Comparison of ENCODE assay signal across 9 cellular contexts in genomic region chr22:35622132-35622913, GRCh38. TPM values are rescaled to one million over a fixed set of nuclear protein-coding genes. Genes with fewer than 3 reads are reported as not detected.
DNase-seq lines count a peak whose midpoint lies in the region; ATAC-seq and TF ChIP-seq lines count a peak whose summit lies in the region.
"Had no signal": no experiment of that assay in that cellular context is flagged by ENCODE, and none has a peak within 500 bp of the region (broad histone marks: within the 10 kb centered on the region; RNA-seq: fewer than 3 reads in every experiment).

No MANE protein-coding gene starts in this region.

- ATAC-seq in Right ventricle myocardium inferior = peak; percentile 58
- ATAC-seq in lower lobe of right lung = peak in 1 of 2 donors; percentile 12
- no peak for ATAC-seq in stimulated activated naive B cell treated with anti-CD40 and anti-IgM and Interleukin-4, amounts not matched to agents 10 μg/mL and 1 μg/mL and 100 μg/mL, for 72 hours (replicated peaks)

- no peak overlapping the region for H3K27ac Mint-ChIP-seq in stimulated activated naive B cell treated with anti-CD40 and anti-IgM and Interleukin-4, amounts not matched to agents 10 μg/mL and 1 μg/mL and 100 μg/mL, for 72 hours

- DNase-seq in Right ventricle myocardium inferior (ENCODE audit: missing footprints) = peak; percentile 83
- no peak for DNase-seq in cardiac septum (ENCODE audit: low spot score)
- peak; percentile 60 for DNase-seq in lower lobe of right lung
- no peak for DNase-seq in dedifferentiated amniotic fluid mesenchymal stem cell (ENCODE audit: extremely low spot score)
- no peak for DNase-seq in stimulated activated naive B cell treated with anti-CD40 and anti-IgM and Interleukin-4, amounts not matched to agents 10 μg/mL and 1 μg/mL and 100 μg/mL, for 72 hours
- DNase-seq in erythroblast (lab: John Stamatoyannopoulos, UW) = no peak
- no peak for DNase-seq in GM19240 (ENCODE audit: insufficient read length, low spot score)
- DNase-seq: foreskin keratinocyte had no signal

- intact Hi-C loops in Right ventricle myocardium inferior (cut with DNase I) = loop anchor here (2.0 to 10.0 kb wide), 2 partner anchors 36 to 402 kb away; partner anchors contain the start of gene RBFOX2
- intact Hi-C loops in cardiac septum (cut with DNase I) = loop anchor here (1.0 kb wide), 1 partner anchor 35 kb away; no protein-coding TSS in a partner anchor
- intact Hi-C loops in lower lobe of right lung (cut with DNase I) = loop anchor here (10.0 kb wide), 1 partner anchor 292 kb away; no protein-coding TSS in a partner anchor

- H3K9me3 ChIP-seq in lower lobe of right lung = no peaks in the 10 kb centered on the region

- H3K27ac ChIP-seq in VCaP (peak overlapping the region; percentile 96), lower lobe of right lung (no peak overlapping the region)
- H3K27ac ChIP-seq: foreskin keratinocyte had no signal

- H3K4me1 ChIP-seq in lower lobe of right lung = peaks cover 6% of the 10 kb centered on the region
- H3K4me1 ChIP-seq: foreskin keratinocyte had no signal

- peaks cover 46% of the 10 kb centered on the region in 2 donors for H3K27me3 Mint-ChIP-seq in stimulated activated naive B cell treated with anti-CD40 and anti-IgM and Interleukin-4, amounts not matched to agents 10 μg/mL and 1 μg/mL and 100 μg/mL, for 72 hours

- H3K9me3 Mint-ChIP-seq in stimulated activated naive B cell treated with anti-CD40 and anti-IgM and Interleukin-4, amounts not matched to agents 10 μg/mL and 1 μg/mL and 100 μg/mL, for 72 hours = no peaks in the 10 kb centered on the region

- no peak overlapping the region for H3K4me3 Mint-ChIP-seq in stimulated activated naive B cell treated with anti-CD40 and anti-IgM and Interleukin-4, amounts not matched to agents 10 μg/mL and 1 μg/mL and 100 μg/mL, for 72 hours

- no peak overlapping the region for H3K4me3 ChIP-seq in lower lobe of right lung

- no peaks in the 10 kb centered on the region for H3K36me3 Mint-ChIP-seq in stimulated activated naive B cell treated with anti-CD40 and anti-IgM and Interleukin-4, amounts not matched to agents 10 μg/mL and 1 μg/mL and 100 μg/mL, for 72 hours

- H3K36me3 ChIP-seq in lower lobe of right lung = no peaks in the 10 kb centered on the region

- TF ChIP-seq POLR2A in erythroblast (IDR thresholded peaks at IDR 0.05; ENCODE audit: low read length) = no peak

- peaks cover 12 to 20% of the 10 kb centered on the region in 2 donors for H3K4me1 Mint-ChIP-seq in stimulated activated naive B cell treated with anti-CD40 and anti-IgM and Interleukin-4, amounts not matched to agents 10 μg/mL and 1 μg/mL and 100 μg/mL, for 72 hours

- H3K27me3 ChIP-seq in lower lobe of right lung (ENCODE audit: low read depth) = no peaks in the 10 kb centered on the region

- TF ChIP-seq CTCF in VCaP (conservative IDR thresholded peaks at IDR 0.05) = no peak
- no peak for TF ChIP-seq CTCF in lower lobe of right lung (IDR thresholded peaks at IDR 0.05)

RNA-seq across cellular contexts. Expression of gene MB, which starts 5.2 kb away (rescaled TPM):
- total RNA-seq in Right ventricle myocardium inferior (17,829 TPM), cardiac septum (7,641 TPM), lower lobe of right lung (0.86 TPM)
- total RNA-seq: foreskin keratinocyte had no signal

RNA-seq across cellular contexts. Expression of gene APOL6, which starts 25.9 kb away (rescaled TPM):
- total RNA-seq in Right ventricle myocardium inferior = 6.6 TPM
- 5.7 TPM for total RNA-seq in cardiac septum
- 53.8 TPM for total RNA-seq in lower lobe of right lung

Comparison
In these comparisons a context has a peak if more than half of its experiments do, and no peak if none do; other contexts are left out.
1. DNase-seq: peak in Right ventricle myocardium inferior (single experiment) and lower lobe of right lung (single experiment); none in cardiac septum (single experiment), dedifferentiated amniotic fluid mesenchymal stem cell (single experiment), stimulated activated naive B cell treated with anti-CD40 and anti-IgM and Interleukin-4, amounts not matched to agents 10 μg/mL and 1 μg/mL and 100 μg/mL, for 72 hours (single experiment), erythroblast (0 of 2) and GM19240 (single experiment).
2. RNA of gene MB, which starts 5.2 kb away (total RNA-seq): 17,829 TPM in Right ventricle myocardium inferior (single experiment) and 7,641 TPM in cardiac septum (single experiment); 0.86 TPM in lower lobe of right lung (single experiment); every median in the first group is over 1,000 times any median in the second.